ENCODE assay signal across 1 cellular context in the genomic region with DNA sequence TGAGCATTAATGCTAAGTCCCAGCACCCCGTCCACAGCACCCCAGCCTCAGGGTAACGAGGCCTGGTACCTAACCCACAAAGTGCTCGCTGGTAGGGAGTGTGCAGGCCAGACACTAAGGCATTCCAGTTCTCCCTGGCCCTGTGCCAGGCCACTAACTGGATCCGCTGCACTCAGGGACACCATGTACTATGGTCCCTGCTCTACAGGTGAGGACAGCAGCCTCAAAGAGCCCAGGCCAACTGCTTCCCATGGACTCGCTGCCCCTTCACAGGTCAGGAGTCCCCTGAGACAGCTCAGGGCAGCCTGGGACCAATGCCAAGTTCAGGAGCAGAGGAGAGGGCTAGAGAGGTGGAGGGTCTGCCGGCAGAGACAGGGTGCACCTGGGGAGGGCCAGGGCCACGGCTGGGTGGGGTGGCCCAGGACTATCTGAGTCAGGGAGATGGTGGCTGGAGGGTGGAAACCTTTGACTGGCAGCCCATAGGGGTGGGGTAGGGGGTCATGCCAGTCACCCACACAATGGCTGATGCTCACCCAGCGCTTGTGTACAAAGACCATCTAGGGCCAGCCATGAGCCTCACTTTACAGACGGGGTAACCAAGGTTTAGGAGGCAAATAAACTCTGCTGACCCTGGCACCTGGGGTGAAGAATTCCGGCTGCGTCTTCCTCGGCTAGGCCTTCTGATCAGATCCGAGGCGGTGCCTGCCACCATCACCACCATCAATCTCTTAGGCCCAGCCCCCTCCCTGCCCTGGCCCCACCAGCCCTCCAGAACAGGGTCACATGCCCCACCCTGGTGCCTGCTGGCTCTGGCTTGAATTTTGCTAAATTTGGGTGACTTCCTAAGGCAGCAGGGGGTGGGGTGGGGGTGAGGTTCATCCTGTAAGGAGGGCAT.
TF ChIP-seq lines count a peak whose summit lies in the region.

No MANE protein-coding gene starts in this region.

TF ChIP-seq in WTC11, 78 proteins besides CTCF, POLR2A, EP300 and RAD21 (continued from another document):
- TF ChIP-seq ERG (CRISPR knock-in tag; IDR thresholded peaks at IDR 0.05): no peak
TF ChIP-seq in WTC11: peak in this region for 2.
